ENCODE assay signal across 7 cellular contexts in genomic region chr5:65663804-65664521, GRCh38. TPM values are rescaled to one million over a fixed set of nuclear protein-coding genes. Genes with fewer than 3 reads are reported as not detected.
DNase-seq lines count a peak whose midpoint lies in the region; ATAC-seq and FAIRE-seq lines count a peak whose summit lies in the region.
"Had no signal": no experiment of that assay in that cellular context is flagged by ENCODE, and none has a peak within 500 bp of the region (broad histone marks: within the 10 kb centered on the region; RNA-seq: fewer than 3 reads in every experiment).

No MANE protein-coding gene starts in this region.

- FAIRE-seq in TTC549 (lab: Jason Lieb, UNC): peak; percentile 38

- no peak for ATAC-seq in GM19395 (IDR thresholded peaks at IDR 0.05; ENCODE audit: unreplicated experiment)

- peak; percentile 27 for DNase-seq in GM03348 (ENCODE audit: low spot score)
- peak; percentile 2 to 4 for DNase-seq in lung microvascular endothelial cell (ENCODE audit: low read depth in 2 of 2)
- DNase-seq in GM19238 (ENCODE audit: insufficient read length, low spot score): no peak
- DNase-seq in activated CD8-positive, alpha-beta memory T cell treated with anti-CD3 and anti-CD28 coated beads, Interleukin-2, amount 50 U/mL, for 48 hours: no peak
- DNase-seq: activated B cell treated with CpG ODN at 0.5 μM for 24 hours had no signal

RNA-seq across cellular contexts. Expression of gene SHLD3, which starts 39.1 kb away (rescaled TPM):
- 2.6 and 3.6 TPM in 2 replicates for total RNA-seq in lung microvascular endothelial cell

RNA-seq across cellular contexts. Expression of gene TRAPPC13, which starts 39.1 kb away (rescaled TPM):
- 20.3 and 25.2 TPM in 2 replicates for total RNA-seq in lung microvascular endothelial cell

RNA-seq across cellular contexts. Expression of gene TRIM23, which starts 39.8 kb away (rescaled TPM):
- 19.2 and 28.8 TPM in 2 replicates for total RNA-seq in lung microvascular endothelial cell

RNA-seq across cellular contexts. Expression of gene SGTB, which starts 57.9 kb away (rescaled TPM):
- 9.3 and 9.4 TPM in 2 replicates for total RNA-seq in lung microvascular endothelial cell

RNA-seq across cellular contexts. Expression of gene NLN, which starts 58.0 kb away (rescaled TPM):
- 21.0 and 22.7 TPM in 2 replicates for total RNA-seq in lung microvascular endothelial cell

Comparison
In these comparisons a context has a peak if more than half of its experiments do, and no peak if none do; other contexts are left out.
1. DNase-seq: peak in GM03348 (single experiment) and lung microvascular endothelial cell (2 of 2); none in GM19238 (single experiment) and activated CD8-positive, alpha-beta memory T cell treated with anti-CD3 and anti-CD28 coated beads, Interleukin-2, amount 50 U/mL, for 48 hours (single experiment).